1 cellular context compared by ENCODE assay signal in the genomic region with DNA sequence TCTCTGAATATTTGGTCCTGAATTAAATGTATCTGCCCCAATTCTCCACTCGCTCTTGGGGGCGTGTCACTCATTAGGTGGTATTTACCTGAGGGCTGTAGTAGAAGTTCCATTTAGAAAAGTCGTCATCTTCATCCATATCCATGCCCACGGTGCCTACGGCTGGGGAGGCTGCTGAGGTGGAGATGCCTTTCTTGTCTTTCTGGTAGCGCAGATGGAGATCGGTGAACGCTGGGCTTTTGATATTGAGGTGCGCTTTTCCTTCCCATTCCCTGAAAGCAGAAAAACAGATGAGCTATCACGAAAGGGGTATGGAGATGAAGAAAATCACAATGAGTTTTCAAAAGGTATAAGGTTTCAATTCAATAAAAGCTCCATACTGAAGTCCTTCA.
TF ChIP-seq lines count a peak whose summit lies in the region.

No MANE protein-coding gene starts in this region.

TF ChIP-seq in HepG2, 621 proteins besides CTCF, POLR2A, EP300 and RAD21 (continued from another document):
- TF ChIP-seq, protein P1, sequence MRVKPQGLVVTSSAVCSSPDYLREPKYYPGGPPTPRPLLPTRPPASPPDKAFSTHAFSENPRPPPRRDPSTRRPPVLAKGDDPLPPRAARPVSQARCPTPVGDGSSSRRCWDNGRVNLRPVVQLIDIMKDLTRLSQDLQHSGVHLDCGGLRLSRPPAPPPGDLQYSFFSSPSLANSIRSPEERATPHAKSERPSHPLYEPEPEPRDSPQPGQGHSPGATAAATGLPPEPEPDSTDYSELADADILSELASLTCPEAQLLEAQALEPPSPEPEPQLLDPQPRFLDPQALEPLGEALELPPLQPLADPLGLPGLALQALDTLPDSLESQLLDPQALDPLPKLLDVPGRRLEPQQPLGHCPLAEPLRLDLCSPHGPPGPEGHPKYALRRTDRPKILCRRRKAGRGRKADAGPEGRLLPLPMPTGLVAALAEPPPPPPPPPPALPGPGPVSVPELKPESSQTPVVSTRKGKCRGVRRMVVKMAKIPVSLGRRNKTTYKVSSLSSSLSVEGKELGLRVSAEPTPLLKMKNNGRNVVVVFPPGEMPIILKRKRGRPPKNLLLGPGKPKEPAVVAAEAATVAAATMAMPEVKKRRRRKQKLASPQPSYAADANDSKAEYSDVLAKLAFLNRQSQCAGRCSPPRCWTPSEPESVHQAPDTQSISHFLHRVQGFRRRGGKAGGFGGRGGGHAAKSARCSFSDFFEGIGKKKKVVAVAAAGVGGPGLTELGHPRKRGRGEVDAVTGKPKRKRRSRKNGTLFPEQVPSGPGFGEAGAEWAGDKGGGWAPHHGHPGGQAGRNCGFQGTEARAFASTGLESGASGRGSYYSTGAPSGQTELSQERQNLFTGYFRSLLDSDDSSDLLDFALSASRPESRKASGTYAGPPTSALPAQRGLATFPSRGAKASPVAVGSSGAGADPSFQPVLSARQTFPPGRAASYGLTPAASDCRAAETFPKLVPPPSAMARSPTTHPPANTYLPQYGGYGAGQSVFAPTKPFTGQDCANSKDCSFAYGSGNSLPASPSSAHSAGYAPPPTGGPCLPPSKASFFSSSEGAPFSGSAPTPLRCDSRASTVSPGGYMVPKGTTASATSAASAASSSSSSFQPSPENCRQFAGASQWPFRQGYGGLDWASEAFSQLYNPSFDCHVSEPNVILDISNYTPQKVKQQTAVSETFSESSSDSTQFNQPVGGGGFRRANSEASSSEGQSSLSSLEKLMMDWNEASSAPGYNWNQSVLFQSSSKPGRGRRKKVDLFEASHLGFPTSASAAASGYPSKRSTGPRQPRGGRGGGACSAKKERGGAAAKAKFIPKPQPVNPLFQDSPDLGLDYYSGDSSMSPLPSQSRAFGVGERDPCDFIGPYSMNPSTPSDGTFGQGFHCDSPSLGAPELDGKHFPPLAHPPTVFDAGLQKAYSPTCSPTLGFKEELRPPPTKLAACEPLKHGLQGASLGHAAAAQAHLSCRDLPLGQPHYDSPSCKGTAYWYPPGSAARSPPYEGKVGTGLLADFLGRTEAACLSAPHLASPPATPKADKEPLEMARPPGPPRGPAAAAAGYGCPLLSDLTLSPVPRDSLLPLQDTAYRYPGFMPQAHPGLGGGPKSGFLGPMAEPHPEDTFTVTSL (CRISPR knock-in tag; IDR thresholded peaks at IDR 0.05; ENCODE audit: borderline replicate concordance), result no peak
- no peak for TF ChIP-seq ZNF136 (CRISPR knock-in tag; IDR thresholded peaks at IDR 0.05; ENCODE audit: low read depth)
- no peak for TF ChIP-seq KDM4B (CRISPR knock-in tag; IDR thresholded peaks at IDR 0.05)
- TF ChIP-seq, protein P2, sequence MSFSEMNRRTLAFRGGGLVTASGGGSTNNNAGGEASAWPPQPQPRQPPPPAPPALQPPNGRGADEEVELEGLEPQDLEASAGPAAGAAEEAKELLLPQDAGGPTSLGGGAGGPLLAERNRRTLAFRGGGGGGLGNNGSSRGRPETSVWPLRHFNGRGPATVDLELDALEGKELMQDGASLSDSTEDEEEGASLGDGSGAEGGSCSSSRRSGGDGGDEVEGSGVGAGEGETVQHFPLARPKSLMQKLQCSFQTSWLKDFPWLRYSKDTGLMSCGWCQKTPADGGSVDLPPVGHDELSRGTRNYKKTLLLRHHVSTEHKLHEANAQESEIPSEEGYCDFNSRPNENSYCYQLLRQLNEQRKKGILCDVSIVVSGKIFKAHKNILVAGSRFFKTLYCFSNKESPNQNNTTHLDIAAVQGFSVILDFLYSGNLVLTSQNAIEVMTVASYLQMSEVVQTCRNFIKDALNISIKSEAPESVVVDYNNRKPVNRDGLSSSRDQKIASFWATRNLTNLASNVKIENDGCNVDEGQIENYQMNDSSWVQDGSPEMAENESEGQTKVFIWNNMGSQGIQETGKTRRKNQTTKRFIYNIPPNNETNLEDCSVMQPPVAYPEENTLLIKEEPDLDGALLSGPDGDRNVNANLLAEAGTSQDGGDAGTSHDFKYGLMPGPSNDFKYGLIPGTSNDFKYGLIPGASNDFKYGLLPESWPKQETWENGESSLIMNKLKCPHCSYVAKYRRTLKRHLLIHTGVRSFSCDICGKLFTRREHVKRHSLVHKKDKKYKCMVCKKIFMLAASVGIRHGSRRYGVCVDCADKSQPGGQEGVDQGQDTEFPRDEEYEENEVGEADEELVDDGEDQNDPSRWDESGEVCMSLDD (CRISPR knock-in tag; IDR thresholded peaks at IDR 0.05; ENCODE audit: borderline replicate concordance), result no peak
- TF ChIP-seq PTBP1 (IDR thresholded peaks at IDR 0.05; ENCODE audit: low read depth, low read length, poor library complexity, severe bottlenecking), result no peak
- TF ChIP-seq ZNF350 (CRISPR knock-in tag; IDR thresholded peaks at IDR 0.05; ENCODE audit: borderline replicate concordance, low read depth), result no peak
- TF ChIP-seq, protein P3, sequence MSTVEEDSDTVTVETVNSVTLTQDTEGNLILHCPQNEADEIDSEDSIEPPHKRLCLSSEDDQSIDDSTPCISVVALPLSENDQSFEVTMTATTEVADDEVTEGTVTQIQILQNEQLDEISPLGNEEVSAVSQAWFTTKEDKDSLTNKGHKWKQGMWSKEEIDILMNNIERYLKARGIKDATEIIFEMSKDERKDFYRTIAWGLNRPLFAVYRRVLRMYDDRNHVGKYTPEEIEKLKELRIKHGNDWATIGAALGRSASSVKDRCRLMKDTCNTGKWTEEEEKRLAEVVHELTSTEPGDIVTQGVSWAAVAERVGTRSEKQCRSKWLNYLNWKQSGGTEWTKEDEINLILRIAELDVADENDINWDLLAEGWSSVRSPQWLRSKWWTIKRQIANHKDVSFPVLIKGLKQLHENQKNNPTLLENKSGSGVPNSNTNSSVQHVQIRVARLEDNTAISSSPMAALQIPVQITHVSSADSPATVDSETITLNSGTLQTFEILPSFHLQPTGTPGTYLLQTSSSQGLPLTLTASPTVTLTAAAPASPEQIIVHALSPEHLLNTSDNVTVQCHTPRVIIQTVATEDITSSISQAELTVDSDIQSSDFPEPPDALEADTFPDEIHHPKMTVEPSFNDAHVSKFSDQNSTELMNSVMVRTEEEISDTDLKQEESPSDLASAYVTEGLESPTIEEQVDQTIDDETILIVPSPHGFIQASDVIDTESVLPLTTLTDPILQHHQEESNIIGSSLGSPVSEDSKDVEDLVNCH (CRISPR knock-in tag; IDR thresholded peaks at IDR 0.05), result no peak
- TF ChIP-seq POLR2AphosphoS2 (IDR thresholded peaks at IDR 0.05; ENCODE audit: low read depth, low read length), result 0 out of 2 replicates have a peak, but pooled peaks have one; percentile 23
- no peak for TF ChIP-seq DMAP1 (CRISPR knock-in tag; IDR thresholded peaks at IDR 0.05)
- TF ChIP-seq, protein P4, sequence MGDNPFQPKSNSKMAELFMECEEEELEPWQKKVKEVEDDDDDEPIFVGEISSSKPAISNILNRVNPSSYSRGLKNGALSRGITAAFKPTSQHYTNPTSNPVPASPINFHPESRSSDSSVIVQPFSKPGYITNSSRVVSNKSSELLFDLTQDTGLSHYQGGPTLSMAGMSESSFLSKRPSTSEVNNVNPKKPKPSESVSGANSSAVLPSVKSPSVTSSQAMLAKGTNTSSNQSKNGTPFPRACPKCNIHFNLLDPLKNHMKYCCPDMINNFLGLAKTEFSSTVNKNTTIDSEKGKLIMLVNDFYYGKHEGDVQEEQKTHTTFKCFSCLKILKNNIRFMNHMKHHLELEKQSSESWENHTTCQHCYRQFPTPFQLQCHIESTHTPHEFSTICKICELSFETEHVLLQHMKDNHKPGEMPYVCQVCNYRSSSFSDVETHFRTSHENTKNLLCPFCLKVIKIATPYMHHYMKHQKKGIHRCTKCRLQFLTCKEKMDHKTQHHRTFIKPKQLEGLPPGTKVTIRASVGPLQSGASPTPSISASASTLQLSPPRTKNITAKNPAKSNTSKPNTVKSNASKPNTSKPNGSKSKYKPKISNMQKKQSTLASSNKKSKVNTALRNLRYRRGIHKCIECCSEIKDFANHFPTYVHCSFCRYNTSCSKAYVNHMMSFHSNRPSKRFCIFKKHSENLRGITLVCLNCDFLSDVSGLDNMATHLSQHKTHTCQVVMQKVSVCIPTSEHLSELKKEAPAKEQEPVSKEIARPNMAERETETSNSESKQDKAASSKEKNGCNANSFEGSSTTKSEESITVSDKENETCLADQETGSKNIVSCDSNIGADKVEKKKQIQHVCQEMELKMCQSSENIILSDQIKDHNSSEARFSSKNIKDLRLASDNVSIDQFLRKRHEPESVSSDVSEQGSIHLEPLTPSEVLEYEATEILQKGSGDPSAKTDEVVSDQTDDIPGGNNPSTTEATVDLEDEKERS (CRISPR knock-in tag; IDR thresholded peaks at IDR 0.05), result no peak
- TF ChIP-seq ZSCAN9 (CRISPR knock-in tag; IDR thresholded peaks at IDR 0.05; ENCODE audit: borderline replicate concordance), result no peak
- peak; percentile 29; the same call in 1 of the 2 replicates for TF ChIP-seq ZNF879 (CRISPR knock-in tag; IDR thresholded peaks at IDR 0.05)
- TF ChIP-seq HDAC2 (CRISPR knock-in tag; IDR thresholded peaks at IDR 0.05), result no peak
- TF ChIP-seq NR2F6 (IDR thresholded peaks at IDR 0.05), result no peak
- no peak for TF ChIP-seq NR2F6 (CRISPR knock-in tag; IDR thresholded peaks at IDR 0.05)
- no peak for TF ChIP-seq ZNF792 (CRISPR knock-in tag; IDR thresholded peaks at IDR 0.05)
- no peak for TF ChIP-seq HCFC1 (IDR thresholded peaks at IDR 0.05; ENCODE audit: low read depth, low read length)
- no peak for TF ChIP-seq ZMYM4 (CRISPR knock-in tag; IDR thresholded peaks at IDR 0.05)
- TF ChIP-seq, protein P5, sequence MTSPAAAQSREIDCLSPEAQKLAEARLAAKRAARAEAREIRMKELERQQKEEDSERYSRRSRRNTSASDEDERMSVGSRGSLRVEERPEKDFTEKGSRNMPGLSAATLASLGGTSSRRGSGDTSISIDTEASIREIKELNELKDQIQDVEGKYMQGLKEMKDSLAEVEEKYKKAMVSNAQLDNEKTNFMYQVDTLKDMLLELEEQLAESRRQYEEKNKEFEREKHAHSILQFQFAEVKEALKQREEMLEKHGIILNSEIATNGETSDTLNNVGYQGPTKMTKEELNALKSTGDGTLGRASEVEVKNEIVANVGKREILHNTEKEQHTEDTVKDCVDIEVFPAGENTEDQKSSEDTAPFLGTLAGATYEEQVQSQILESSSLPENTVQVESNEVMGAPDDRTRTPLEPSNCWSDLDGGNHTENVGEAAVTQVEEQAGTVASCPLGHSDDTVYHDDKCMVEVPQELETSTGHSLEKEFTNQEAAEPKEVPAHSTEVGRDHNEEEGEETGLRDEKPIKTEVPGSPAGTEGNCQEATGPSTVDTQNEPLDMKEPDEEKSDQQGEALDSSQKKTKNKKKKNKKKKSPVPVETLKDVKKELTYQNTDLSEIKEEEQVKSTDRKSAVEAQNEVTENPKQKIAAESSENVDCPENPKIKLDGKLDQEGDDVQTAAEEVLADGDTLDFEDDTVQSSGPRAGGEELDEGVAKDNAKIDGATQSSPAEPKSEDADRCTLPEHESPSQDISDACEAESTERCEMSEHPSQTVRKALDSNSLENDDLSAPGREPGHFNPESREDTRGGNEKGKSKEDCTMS (CRISPR knock-in tag; conservative IDR thresholded peaks at IDR 0.05), result no peak
- TF ChIP-seq SNAI1 (CRISPR knock-in tag; IDR thresholded peaks at IDR 0.05; ENCODE audit: borderline replicate concordance), result no peak
- no peak for TF ChIP-seq IKZF1 (IDR thresholded peaks at IDR 0.05)
- TF ChIP-seq SIX1 (CRISPR knock-in tag; IDR thresholded peaks at IDR 0.05; ENCODE audit: borderline replicate concordance), result 0 out of 2 replicates have a peak, but pooled peaks have one; percentile 27
- no peak for TF ChIP-seq ZSCAN12 (CRISPR knock-in tag; IDR thresholded peaks at IDR 0.05)
- TF ChIP-seq, protein P6, sequence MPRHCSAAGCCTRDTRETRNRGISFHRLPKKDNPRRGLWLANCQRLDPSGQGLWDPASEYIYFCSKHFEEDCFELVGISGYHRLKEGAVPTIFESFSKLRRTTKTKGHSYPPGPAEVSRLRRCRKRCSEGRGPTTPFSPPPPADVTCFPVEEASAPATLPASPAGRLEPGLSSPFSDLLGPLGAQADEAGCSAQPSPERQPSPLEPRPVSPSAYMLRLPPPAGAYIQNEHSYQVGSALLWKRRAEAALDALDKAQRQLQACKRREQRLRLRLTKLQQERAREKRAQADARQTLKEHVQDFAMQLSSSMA (CRISPR knock-in tag; IDR thresholded peaks at IDR 0.05), result no peak
- TF ChIP-seq, protein P7, sequence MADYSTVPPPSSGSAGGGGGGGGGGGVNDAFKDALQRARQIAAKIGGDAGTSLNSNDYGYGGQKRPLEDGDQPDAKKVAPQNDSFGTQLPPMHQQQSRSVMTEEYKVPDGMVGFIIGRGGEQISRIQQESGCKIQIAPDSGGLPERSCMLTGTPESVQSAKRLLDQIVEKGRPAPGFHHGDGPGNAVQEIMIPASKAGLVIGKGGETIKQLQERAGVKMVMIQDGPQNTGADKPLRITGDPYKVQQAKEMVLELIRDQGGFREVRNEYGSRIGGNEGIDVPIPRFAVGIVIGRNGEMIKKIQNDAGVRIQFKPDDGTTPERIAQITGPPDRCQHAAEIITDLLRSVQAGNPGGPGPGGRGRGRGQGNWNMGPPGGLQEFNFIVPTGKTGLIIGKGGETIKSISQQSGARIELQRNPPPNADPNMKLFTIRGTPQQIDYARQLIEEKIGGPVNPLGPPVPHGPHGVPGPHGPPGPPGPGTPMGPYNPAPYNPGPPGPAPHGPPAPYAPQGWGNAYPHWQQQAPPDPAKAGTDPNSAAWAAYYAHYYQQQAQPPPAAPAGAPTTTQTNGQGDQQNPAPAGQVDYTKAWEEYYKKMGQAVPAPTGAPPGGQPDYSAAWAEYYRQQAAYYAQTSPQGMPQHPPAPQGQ (CRISPR knock-in tag; IDR thresholded peaks at IDR 0.05; ENCODE audit: borderline replicate concordance), result 0 out of 2 replicates have a peak, but pooled peaks have one; percentile 59
